In the genomic region with DNA sequence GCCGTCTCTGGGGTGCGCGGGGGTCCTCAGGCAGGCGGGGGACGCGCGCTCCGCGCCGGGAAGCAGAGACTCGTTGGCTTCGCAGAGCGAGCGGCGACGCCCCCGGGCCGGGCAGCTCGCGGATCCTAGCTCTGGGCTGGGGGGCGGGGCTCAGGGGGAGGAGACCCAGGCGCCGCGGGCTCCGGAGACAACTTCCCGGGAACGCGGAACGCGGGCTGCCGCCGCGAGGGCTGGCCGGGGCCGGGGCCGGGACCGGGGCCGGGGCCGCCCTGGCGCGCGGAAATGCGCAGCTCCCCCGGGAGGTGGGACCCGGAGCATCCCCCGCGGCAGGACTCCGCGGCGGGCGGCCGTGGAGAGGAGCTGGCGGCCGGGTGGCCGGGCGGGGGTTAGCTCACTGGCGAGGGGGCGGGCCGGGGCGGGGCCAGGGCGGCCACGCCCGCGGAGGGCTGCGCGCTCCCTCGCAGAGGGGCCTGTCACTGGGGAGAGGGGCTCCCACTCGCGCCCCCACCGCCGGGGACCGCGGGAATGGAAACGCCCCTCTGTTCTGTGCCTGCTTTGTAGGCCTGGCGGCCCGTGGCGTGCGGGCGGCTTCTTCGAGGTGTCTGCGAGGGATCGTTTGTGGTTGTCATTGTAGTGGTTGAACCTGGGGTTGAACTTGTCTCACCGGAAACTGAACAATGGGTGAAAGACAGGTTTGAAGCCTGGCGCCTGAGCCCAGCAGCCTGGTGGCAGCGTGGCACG, we compare ENCODE assay signal across 8 cellular contexts. TPM values are rescaled to one million over a fixed set of nuclear protein-coding genes. Genes with fewer than 3 reads are reported as not detected.
A peak's percentile ranks its signal among the peaks of the same experiment; 100 is the strongest.
DNase-seq lines count a peak whose midpoint lies in the region; ATAC-seq, FAIRE-seq and TF ChIP-seq lines count a peak whose summit lies in the region.

A gene (minus strand): TSS at position 98 of the 741 bp plus-strand sequence.

- H3K36me3 Mint-ChIP-seq in activated CD4-positive, alpha-beta T cell treated with anti-CD3 and anti-CD28 coated beads, Interleukin-2, amount 10 ng/mL, durations not matched to agents 24 days and 14 days (ENCODE audit: low read depth), result no peaks in the 10 kb centered on the region

- H3K4me3 Mint-ChIP-seq in activated CD4-positive, alpha-beta T cell treated with anti-CD3 and anti-CD28 coated beads, Interleukin-2, amount 10 ng/mL, durations not matched to agents 24 days and 14 days, result peak within 1 kb of the TSS; percentile 75

- peak within 1 kb of the TSS; percentile 72 to 99 for H3K4me2 ChIP-seq in H1 (ENCODE audit: insufficient read depth in 1 of 2, low read depth in 2 of 2, low read length in 2 of 2)
- H3K4me2 ChIP-seq in PC-9, result no peak within 1 kb of the TSS

- no peaks in the 10 kb centered on the region for H3F3A ChIP-seq in PC-9 (ENCODE audit: insufficient read depth, low read depth)

- peaks cover 10% of the 10 kb centered on the region for H3K9me3 Mint-ChIP-seq in activated CD4-positive, alpha-beta T cell treated with anti-CD3 and anti-CD28 coated beads, Interleukin-2, amount 10 ng/mL, durations not matched to agents 24 days and 14 days

- CTCF ChIA-PET in H1 (lab: Charles Lee; ENCODE audit: partially characterized antibody), result interaction anchor here (0.6 to 2.3 kb wide), 6 partner anchors 14 to 462 kb away, joined by 3 to 6 read pairs (median 3); no protein-coding TSS in a partner anchor
- CTCF ChIA-PET in PC-9 (lab: Charles Lee), result no interaction called here

- H2BK120ac ChIP-seq in H1 (replicated peaks; ENCODE audit: low read depth, low read length), result no peak within 1 kb of the TSS

- H4K91ac ChIP-seq in H1 (replicated peaks; ENCODE audit: insufficient read length, low read length), result no peak within 1 kb of the TSS

- POLR2A ChIA-PET in H1 (lab: Charles Lee; ENCODE audit: partially characterized antibody), result interaction anchor here (1.1 kb wide), 1 partner anchor 71 kb away, joined by 3 read pairs; no protein-coding TSS in a partner anchor
- POLR2A ChIA-PET in PC-9 (lab: Charles Lee; ENCODE audit: unreplicated experiment), result no interaction called here

- peaks cover 0 to 6% (median 0%) of the 10 kb centered on the region in 4 experiments; a peak in 2 of 7 replicates for H3K4me1 ChIP-seq in H1 (replicated peaks in 1 of 4; ENCODE audit: control insufficient read depth in 3 of 4, insufficient read depth in 4 of 4, low read length in 3 of 4)
- no peaks in the 10 kb centered on the region for H3K4me1 ChIP-seq in mucosa of stomach (ENCODE audit: control insufficient read depth, insufficient read depth, low read length)
- peaks cover 0 to 13% of the 10 kb centered on the region in 2 donors for H3K4me1 ChIP-seq in thoracic aorta (ENCODE audit: control insufficient read depth in 1 of 2, low read depth in 2 of 2)
- no peaks in the 10 kb centered on the region for H3K4me1 ChIP-seq in PC-9 (replicated peaks; ENCODE audit: insufficient read depth)

- H3K9me3 ChIP-seq in H1 (ENCODE audit: insufficient read depth in 2 of 2, low read depth in 1 of 2, low read length in 1 of 2) (peaks cover 5% of the 10 kb centered on the region in 2 experiments; a peak in 3 of 4 replicates), mucosa of stomach (ENCODE audit: control insufficient read depth, low read length) (no peaks in the 10 kb centered on the region), thoracic aorta (no peaks in the 10 kb centered on the region), PC-9 (ENCODE audit: insufficient read depth, low read depth) (no peaks in the 10 kb centered on the region)

- ATAC-seq in thoracic aorta (ENCODE audit: insufficient number of reproducible peaks, low FRiP score, low read depth), result no peak
- no peak for ATAC-seq in HG02970 (IDR thresholded peaks at IDR 0.05; ENCODE audit: low FRiP score, unreplicated experiment)

- no peak within 1 kb of the TSS for H4K5ac ChIP-seq in H1 (ENCODE audit: insufficient read length, low read depth, low read length)

- peaks cover 3% of the 10 kb centered on the region for H3K4me1 Mint-ChIP-seq in activated CD4-positive, alpha-beta T cell treated with anti-CD3 and anti-CD28 coated beads, Interleukin-2, amount 10 ng/mL, durations not matched to agents 24 days and 14 days

- no peak within 1 kb of the TSS for H3K27ac Mint-ChIP-seq in activated CD4-positive, alpha-beta T cell treated with anti-CD3 and anti-CD28 coated beads, Interleukin-2, amount 10 ng/mL, durations not matched to agents 24 days and 14 days

- peak within 1 kb of the TSS; percentile 17; the same call in 1 of the 2 replicates for H4K8ac ChIP-seq in H1 (ENCODE audit: extremely low read depth, insufficient read depth, low read length)

- TF ChIP-seq POLR2A in H1 (IDR thresholded peaks at IDR 0.05; ENCODE audit: control extremely low read depth in 1 of 2, low read depth in 2 of 2, low read length in 2 of 2), result no peak

- FAIRE-seq in H1 (lab: Jason Lieb, UNC), result no peak

- H2BK15ac ChIP-seq in H1 (ENCODE audit: low read length), result peak within 1 kb of the TSS; percentile 61; the same call in 1 of the 2 replicates

- H3K56ac ChIP-seq in H1 (replicated peaks; ENCODE audit: insufficient read length, low read depth, low read length), result no peak within 1 kb of the TSS

- peak within 1 kb of the TSS; percentile 46 for H3K4me3 ChIP-seq in HFF-Myc (replicated peaks; ENCODE audit: low read depth, low read length)
- H3K4me3 ChIP-seq in H1 (ENCODE audit: extremely low read depth in 1 of 4, insufficient read depth in 2 of 4, low read depth in 3 of 4, low read length in 4 of 4), result peak within 1 kb of the TSS; percentile 55 to 91 (median 78)
- no peak within 1 kb of the TSS for H3K4me3 ChIP-seq in mucosa of stomach (ENCODE audit: low read length)
- peak within 1 kb of the TSS; percentile 71 for H3K4me3 ChIP-seq in thoracic aorta
- no peak within 1 kb of the TSS for H3K4me3 ChIP-seq in PC-9

- H3K27me3 ChIP-seq in H1 (replicated peaks in 1 of 4; ENCODE audit: control insufficient read depth in 3 of 4, extremely low read depth in 1 of 4, insufficient read depth in 3 of 4, low read length in 3 of 4) (peaks cover 2 to 25% (median 24%) of the 10 kb centered on the region in 4 experiments), mucosa of stomach (ENCODE audit: control insufficient read depth, insufficient read depth, low read length) (peaks cover 15% of the 10 kb centered on the region), thoracic aorta (replicated peaks; ENCODE audit: insufficient read depth) (no peaks in the 10 kb centered on the region), PC-9 (ENCODE audit: insufficient read depth, low read depth) (no peaks in the 10 kb centered on the region)

- H3K79me1 ChIP-seq in H1 (ENCODE audit: low read depth, low read length), result peaks cover 3% of the 10 kb centered on the region; the same call in 1 of the 2 replicates

- H4K20me1 ChIP-seq in H1 (replicated peaks in 1 of 2; ENCODE audit: control insufficient read depth in 1 of 2, insufficient read depth in 2 of 2, low read length in 2 of 2), result peaks cover 2% of the 10 kb centered on the region in 2 experiments
- no peaks in the 10 kb centered on the region for H4K20me1 ChIP-seq in PC-9 (ENCODE audit: insufficient read depth)

- no peaks in the 10 kb centered on the region for H3K9me2 ChIP-seq in PC-9 (ENCODE audit: insufficient read depth)

- no peak within 1 kb of the TSS for H2AK5ac ChIP-seq in H1 (ENCODE audit: low read depth, low read length)

- intact Hi-C loops in activated CD4-positive, alpha-beta T cell treated with anti-CD3 and anti-CD28 coated beads, Interleukin-2, amount 10 ng/mL, durations not matched to agents 24 days and 14 days (cut with micrococcal nuclease), result no loop called here
- intact Hi-C loops in PC-9 (cut with micrococcal nuclease; ENCODE audit: unreplicated experiment), result no loop called here

- H2BK12ac ChIP-seq in H1 (ENCODE audit: low read depth, low read length), result peak within 1 kb of the TSS; percentile 60; the same call in 1 of the 2 replicates

- H3K18ac ChIP-seq in H1 (ENCODE audit: extremely low read depth, low read length), result peak within 1 kb of the TSS; percentile 48

- TF ChIP-seq CTCF in HFF-Myc (IDR thresholded peaks at IDR 0.05; ENCODE audit: low read depth, low read length, missing control alignments) (no peak), H1 (IDR thresholded peaks at IDR 0.05; ENCODE audit: control extremely low read depth in 1 of 3, insufficient read depth in 1 of 3, low read depth in 1 of 3, low read length in 3 of 3) (no peak), thoracic aorta (IDR thresholded peaks at IDR 0.05) (no peak), PC-9 (conservative IDR thresholded peaks at IDR 0.05) (no peak)

- H3K27ac ChIP-seq in H1 (ENCODE audit: low read depth, low read length) (no peak within 1 kb of the TSS), thoracic aorta (no peak within 1 kb of the TSS), PC-9 (no peak within 1 kb of the TSS)

- peaks cover 26% of the 10 kb centered on the region for H3K27me3 Mint-ChIP-seq in activated CD4-positive, alpha-beta T cell treated with anti-CD3 and anti-CD28 coated beads, Interleukin-2, amount 10 ng/mL, durations not matched to agents 24 days and 14 days

- no peaks in the 10 kb centered on the region for H3K79me2 ChIP-seq in H1 (ENCODE audit: control insufficient read depth in 1 of 2, insufficient read depth in 2 of 2, low read length in 2 of 2)
- no peaks in the 10 kb centered on the region for H3K79me2 ChIP-seq in PC-9 (ENCODE audit: low read depth)

- peak within 1 kb of the TSS; percentile 16; the same call in 1 of the 2 replicates for H2BK5ac ChIP-seq in H1 (ENCODE audit: low read depth, low read length)

- H3K23ac ChIP-seq in H1 (ENCODE audit: insufficient read length), result no peak within 1 kb of the TSS

- H3K9ac ChIP-seq in H1 (replicated peaks in 1 of 4; ENCODE audit: extremely low read depth in 1 of 4, low read depth in 3 of 4, low read length in 3 of 4) (peak within 1 kb of the TSS in 3 of 4 experiments; percentile 39 to 54 (median 40); a peak in 6 of 7 replicates), mucosa of stomach (ENCODE audit: low read length) (peak within 1 kb of the TSS; percentile 22)

- 0 out of 8 replicates have a peak, but pooled peaks cover 0 to 3% (median 0%) of the 10 kb centered on the region in 4 experiments for H3K36me3 ChIP-seq in H1 (ENCODE audit: control insufficient read depth in 2 of 4, insufficient read depth in 4 of 4, low read length in 3 of 4)
- H3K36me3 ChIP-seq in mucosa of stomach (ENCODE audit: control insufficient read depth, insufficient read depth, low read length), result no peaks in the 10 kb centered on the region
- no peaks in the 10 kb centered on the region for H3K36me3 ChIP-seq in thoracic aorta
- H3K36me3 ChIP-seq in PC-9 (ENCODE audit: low read depth), result no peaks in the 10 kb centered on the region

- H2BK20ac ChIP-seq in H1 (ENCODE audit: low read length), result no peak within 1 kb of the TSS

- H3K14ac ChIP-seq in H1 (ENCODE audit: insufficient read length), result no peak within 1 kb of the TSS

- no TSS peak for BruUV-seq in PC-9 (replicated peaks; lab: Mats Ljungman, UMichigan)

- DNase-seq in Daoy (ENCODE audit: low read depth) (peak; percentile 54), HFF-Myc (ENCODE audit: extremely low read depth, low read depth) (no peak), H1 (ENCODE audit: low read depth in 1 of 2, low spot score in 2 of 2) (peak in 1 of 2 experiments; percentile 89), thoracic aorta (ENCODE audit: low spot score) (no peak), PC-9 (no peak)
- peak; percentile 73 for DNase-seq in activated CD4-positive, alpha-beta T cell treated with anti-CD3 and anti-CD28 coated beads, Interleukin-2, amount 10 ng/mL, durations not matched to agents 24 days and 14 days

- H3K4ac ChIP-seq in H1 (replicated peaks; ENCODE audit: insufficient read length, low read depth, low read length), result no peak within 1 kb of the TSS

- WGBS in H1 (ENCODE audit: extremely low coverage in 1 of 2, insufficient coverage in 1 of 2, insufficient read length in 1 of 2, insufficient replicate concordance in 2 of 2, low coverage in 1 of 2, low lambda C conversion rate in 2 of 2, missing lambda C conversion rate in 1 of 2), 2 experiments, result 1% methylated on average over 15 of the region's 86 CpGs; no CpG with 5 or more reads in 1 of the 2 experiments

- no peak for TF ChIP-seq RAD21 in H1 (IDR thresholded peaks at IDR 0.05 in 1 of 2, conservative IDR thresholded peaks at IDR 0.05 in 1 of 2; ENCODE audit: low read depth in 2 of 2, low read length in 2 of 2)

- H2AFZ ChIP-seq in H1 (ENCODE audit: low read length) (peak within 1 kb of the TSS; percentile 89), PC-9 (no peak within 1 kb of the TSS)

- no peak for TF ChIP-seq EP300 in H1 (IDR thresholded peaks at IDR 0.05; ENCODE audit: borderline replicate concordance in 1 of 2, low read depth in 2 of 2, low read length in 2 of 2)

- H3K23me2 ChIP-seq in H1 (ENCODE audit: low read depth, low read length), result peaks cover 9% of the 10 kb centered on the region; the same call in 1 of the 2 replicates

RNA-seq across cellular contexts. Expression of the gene that starts here (rescaled TPM):
- 1.1 and 2.5 TPM in 2 replicates for total RNA-seq in Daoy (2014; rRNA removed; shearing (Covaris generic))
- total RNA-seq in activated CD4-positive, alpha-beta T cell treated with anti-CD3 and anti-CD28 coated beads, Interleukin-2, amount 10 ng/mL, durations not matched to agents 24 days and 14 days, result 0.21 and 0.26 TPM in 2 replicates
- 12.2 and 14.5 TPM in 2 replicates for total RNA-seq in H1 (2021; fragmentation: NEBNext Ultra II Directional; extraction: Animal tissue kit (Norgen Biotek cat#: 25700))
- polyA plus RNA-seq in H1 (2011; rRNA removed), result 5.0 and 6.3 TPM in 2 replicates
- polyA plus RNA-seq in H1 (2011; cell fraction: cytosol; rRNA removed), result 5.6 TPM
- 6.4 TPM for polyA plus RNA-seq in H1 (2011; cell fraction: nucleus; rRNA removed)
- polyA plus RNA-seq in H1 (2012, experiment 1 of 2), result 5.9 to 7.9 TPM (median 6.2 TPM) in 4 replicates
- polyA plus RNA-seq in H1 (2012, experiment 2 of 2), result 2.8 TPM
- polyA plus RNA-seq in H1 (2013, experiment 1 of 2), result 3.9 TPM
- polyA plus RNA-seq in H1 (2013, experiment 2 of 2), result 4.2 TPM
- polyA minus RNA-seq in H1 (2011; rRNA and poly(A)+ RNA removed), result 8.6 and 11.3 TPM in 2 replicates
- polyA minus RNA-seq in H1 (2011; cell fraction: cytosol; rRNA and poly(A)+ RNA removed), result 9.1 TPM
- 7.1 TPM for polyA minus RNA-seq in H1 (2011; cell fraction: nucleus; rRNA and poly(A)+ RNA removed)
- total RNA-seq in thoracic aorta (10 to 100 TPM; 69.0 to 70.8 TPM), PC-9 (2021) (not detected in 2 replicates)

Comparison
In these comparisons a context has a peak if more than half of its experiments do, and no peak if none do; other contexts are left out.
1. Peak in DNase-seq in activated CD4-positive, alpha-beta T cell treated with anti-CD3 and anti-CD28 coated beads, Interleukin-2, amount 10 ng/mL, durations not matched to agents 24 days and 14 days; RNA of the gene not detected or under 1 TPM.
2. H3K4me3 ChIP-seq: peak in HFF-Myc (single experiment), H1 (4 of 4) and thoracic aorta (single experiment); none in mucosa of stomach (single experiment) and PC-9 (single experiment).